ENCODE assay signal across 9 cellular contexts in genomic region chr3:33660035-33660434, GRCh38. TPM values are rescaled to one million over a fixed set of nuclear protein-coding genes. Genes with fewer than 3 reads are reported as not detected.
DNase-seq lines count a peak whose midpoint lies in the region; ATAC-seq and TF ChIP-seq lines count a peak whose summit lies in the region.
"Had no signal": no experiment of that assay in that cellular context is flagged by ENCODE, and none has a peak within 500 bp of the region (broad histone marks: within the 10 kb centered on the region; RNA-seq: fewer than 3 reads in every experiment).

No MANE protein-coding gene starts in this region.

- H4K20me1 ChIP-seq in mammary epithelial cell (ENCODE audit: insufficient read depth, low read length) = no peaks in the 10 kb centered on the region

- H3K4me1 ChIP-seq in mammary epithelial cell (ENCODE audit: insufficient read depth, low read length) (peaks cover 12% of the 10 kb centered on the region), mesodermal cell (ENCODE audit: control insufficient read depth, insufficient read depth, low read length, poor library complexity, severe bottlenecking) (peaks cover 15% of the 10 kb centered on the region), suprapubic skin (peaks cover 29% of the 10 kb centered on the region)

- no peak for TF ChIP-seq EP300 in suprapubic skin (IDR thresholded peaks at IDR 0.05)

- intact Hi-C loops in mammary epithelial cell (cut with micrococcal nuclease) = no loop called here

- H3K36me3 ChIP-seq in mammary epithelial cell (ENCODE audit: insufficient read depth, low read length) = no peaks in the 10 kb centered on the region
- H3K36me3 ChIP-seq in mesodermal cell (ENCODE audit: control insufficient read depth, insufficient read depth, low read length) = no peaks in the 10 kb centered on the region
- H3K36me3 ChIP-seq in suprapubic skin = no peaks in the 10 kb centered on the region

- H3K79me2 ChIP-seq in mammary epithelial cell (ENCODE audit: insufficient read depth, low read length) = peaks cover 37% of the 10 kb centered on the region

- no peak overlapping the region for H2AFZ ChIP-seq in mammary epithelial cell (ENCODE audit: low read depth, low read length)

- CTCF ChIA-PET in mammary epithelial cell (lab: Charles Lee; ENCODE audit: low non-redundant PET) = no interaction called here

- peak overlapping the region; percentile 59 for H3K4me2 ChIP-seq in mammary epithelial cell (ENCODE audit: insufficient read depth, low read depth, low read length)

- no peaks in the 10 kb centered on the region for H3K27me3 ChIP-seq in mammary epithelial cell (ENCODE audit: insufficient read depth, low read length)
- no peaks in the 10 kb centered on the region for H3K27me3 ChIP-seq in suprapubic skin

- WGBS in mammary epithelial cell (ENCODE audit: low coverage, missing lambda C conversion rate) = 86% methylated on average over 5 of the region's 5 CpGs
- WGBS in mesodermal cell (ENCODE audit: insufficient coverage in 2 of 2), 2 experiments = 44 to 49% methylated on average over 5 of the region's 5 CpGs
- WGBS in suprapubic skin = 53% methylated on average over 5 of the region's 5 CpGs

- TF ChIP-seq CTCF in mammary epithelial cell (conservative IDR thresholded peaks at IDR 0.05 in 1 of 2, IDR thresholded peaks at IDR 0.05 in 1 of 2; ENCODE audit: extremely low read depth in 1 of 2, insufficient read depth in 1 of 2, low read depth in 1 of 2, low read length in 2 of 2) (no peak), suprapubic skin (IDR thresholded peaks at IDR 0.05) (no peak)

- H3K4me3 ChIP-seq in mammary epithelial cell (replicated peaks in 1 of 3; ENCODE audit: insufficient read depth in 1 of 3, low read depth in 2 of 3, low read length in 3 of 3) = no peak overlapping the region
- peak overlapping the region; percentile 32 for H3K4me3 ChIP-seq in mesodermal cell (ENCODE audit: extremely low read depth, insufficient read depth, low read length, poor library complexity, severe bottlenecking)
- H3K4me3 ChIP-seq in suprapubic skin = peak overlapping the region; percentile 53

- BruUV-seq in mammary epithelial cell (replicated peaks; lab: Mats Ljungman, UMichigan) = no TSS peak

- in situ Hi-C loops in mammary epithelial cell (cut with MboI; ENCODE audit: low sequenced_read_pairs in 2 of 2) = no loop called here

- H3K9ac ChIP-seq in mammary epithelial cell (ENCODE audit: insufficient read depth, low read length) = no peak overlapping the region

- H3K27ac ChIP-seq in mammary epithelial cell (ENCODE audit: insufficient read depth, low read depth, low read length) (no peak overlapping the region), mesodermal cell (ENCODE audit: low read depth, low read length, severe bottlenecking) (peak overlapping the region; percentile 93), suprapubic skin (peak overlapping the region; percentile 78)
- H3K27ac ChIP-seq: 22Rv1 had no signal

- peak; percentile 22 for DNase-seq in DMS 273 (lab: John Stamatoyannopoulos, UW; ENCODE audit: unreplicated experiment)
- no peak for DNase-seq in DMS 273 treated with DMSO at 0.1 percent for 48 hours (lab: John Stamatoyannopoulos, UW)
- no peak for DNase-seq in mammary epithelial cell
- DNase-seq in suprapubic skin (ENCODE audit: low spot score in 2 of 2) = no peak
- DNase-seq in epidermal melanocyte (ENCODE audit: insufficient read length, low spot score) = no peak

- H3K9me3 ChIP-seq in mammary epithelial cell (replicated peaks; ENCODE audit: insufficient read depth, low read length) = no peaks in the 10 kb centered on the region
- H3K9me3 ChIP-seq in mesodermal cell (ENCODE audit: control insufficient read depth, low read length) = no peaks in the 10 kb centered on the region
- H3K9me3 ChIP-seq in suprapubic skin = no peaks in the 10 kb centered on the region

- TF ChIP-seq POLR2A in suprapubic skin (IDR thresholded peaks at IDR 0.05) = no peak

- dilution Hi-C loops in mammary epithelial cell (cut with HindIII; ENCODE audit: low sequenced_read_pairs) = no loop called here

- ATAC-seq in GM21423 (IDR thresholded peaks at IDR 0.05; ENCODE audit: unreplicated experiment) (no peak), HG03439 (IDR thresholded peaks at IDR 0.05; ENCODE audit: unreplicated experiment) (no peak)

RNA-seq across cellular contexts. Expression of gene CLASP2, which starts 58.0 kb away (rescaled TPM):
- total RNA-seq in mammary epithelial cell (10 to 100 TPM; 50.7 to 54.8 TPM), suprapubic skin (100 to 1,000 TPM in 1 of 4 donors, 10 to 100 TPM in 3; 44.8 to 140 (median 59.7) TPM)
- 18.1 TPM for polyA plus RNA-seq in mammary epithelial cell
- 28.5 TPM for polyA minus RNA-seq in mammary epithelial cell
- 41.9 TPM for polyA plus RNA-seq in mesodermal cell (2013, experiment 1 of 2)
- 42.5 TPM for polyA plus RNA-seq in mesodermal cell (2013, experiment 2 of 2)

Comparison
In these comparisons a context has a peak if more than half of its experiments do, and no peak if none do; other contexts are left out.
1. H3K4me3 ChIP-seq: peak in mesodermal cell (single experiment) and suprapubic skin (single experiment); none in mammary epithelial cell (0 of 3).